Comparison of ENCODE assay signal across 13 cellular contexts in the genomic region with DNA sequence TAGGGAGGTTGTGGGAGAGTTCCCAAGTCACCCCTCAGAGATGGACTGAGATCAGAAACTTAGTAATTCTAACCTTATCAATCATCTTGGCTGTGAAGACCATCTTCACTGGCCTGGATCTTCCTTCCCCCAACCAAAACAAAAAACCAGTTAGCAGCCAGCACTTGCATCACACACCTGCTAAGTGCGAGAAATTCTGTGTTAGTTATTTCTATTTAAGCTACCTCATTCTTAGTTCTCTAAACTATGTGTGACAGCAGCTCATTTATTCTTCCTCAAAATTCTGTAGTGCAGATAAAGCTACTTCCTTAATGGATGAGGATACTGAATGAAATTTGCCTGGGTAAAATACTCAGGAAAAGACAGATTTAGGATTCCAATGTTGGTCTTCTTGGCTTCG. TPM values are rescaled to one million over a fixed set of nuclear protein-coding genes. Genes with fewer than 3 reads are reported as not detected.
A peak's percentile ranks its signal among the peaks of the same experiment; 100 is the strongest.
DNase-seq lines count a peak whose midpoint lies in the region; ATAC-seq and TF ChIP-seq lines count a peak whose summit lies in the region.
"Had no signal": no experiment of that assay in that cellular context is flagged by ENCODE, and none has a peak within 500 bp of the region (broad histone marks: within the 10 kb centered on the region; RNA-seq: fewer than 3 reads in every experiment).

No MANE protein-coding gene starts in this region.

- H3K36me3 ChIP-seq in OCI-LY1 (ENCODE audit: insufficient read depth, low read length) = no peaks in the 10 kb centered on the region
- no peaks in the 10 kb centered on the region for H3K36me3 ChIP-seq in effector memory CD4-positive, alpha-beta T cell (ENCODE audit: control insufficient read depth, insufficient read depth, low read length)
- H3K36me3 ChIP-seq in upper lobe of right lung = no peaks in the 10 kb centered on the region

- TF ChIP-seq CTCF in OCI-LY1 (IDR thresholded peaks at IDR 0.05; ENCODE audit: low read length) (no peak), upper lobe of right lung (IDR thresholded peaks at IDR 0.05) (no peak)

- no peaks in the 10 kb centered on the region for H3K9me3 ChIP-seq in OCI-LY1 (ENCODE audit: low read length)
- no peaks in the 10 kb centered on the region for H3K9me3 ChIP-seq in effector memory CD4-positive, alpha-beta T cell (ENCODE audit: control insufficient read depth, low read length)
- H3K9me3 ChIP-seq in upper lobe of right lung = no peaks in the 10 kb centered on the region

- peak overlapping the region; percentile 53 for H3K4me2 ChIP-seq in OCI-LY1 (ENCODE audit: low read length)

- peak overlapping the region; percentile 8 for H3K4me3 ChIP-seq in OCI-LY1 (ENCODE audit: low read depth, low read length, poor library complexity, severe bottlenecking)
- H3K4me3 ChIP-seq in effector memory CD4-positive, alpha-beta T cell (ENCODE audit: insufficient read depth, low read depth, low read length, poor library complexity, severe bottlenecking) = no peak overlapping the region
- H3K4me3 ChIP-seq in upper lobe of right lung = no peak overlapping the region

- H3K9ac ChIP-seq in OCI-LY1 (ENCODE audit: low read length) = peak overlapping the region; percentile 11; the same call in 1 of the 2 replicates

- H4K20me1 ChIP-seq in OCI-LY1 (ENCODE audit: insufficient read depth, low read length) = no peaks in the 10 kb centered on the region

- H3K4me1 Mint-ChIP-seq in activated naive CD4-positive, alpha-beta T cell treated with anti-CD3 and anti-CD28 coated beads, Interleukin-2, amount 50 U/mL, for 24 hours = peaks cover 96% of the 10 kb centered on the region

- no peaks in the 10 kb centered on the region for H3K79me2 ChIP-seq in OCI-LY1 (ENCODE audit: insufficient read depth, low read length)

- peak; percentile 51 for ATAC-seq in upper lobe of right lung
- no peak for ATAC-seq in GM21737 (IDR thresholded peaks at IDR 0.05; ENCODE audit: unreplicated experiment)
- ATAC-seq in HG02884 (IDR thresholded peaks at IDR 0.05; ENCODE audit: unreplicated experiment) = no peak

- H3K27me3 ChIP-seq in OCI-LY1 (ENCODE audit: insufficient read depth, low read length) (no peaks in the 10 kb centered on the region), upper lobe of right lung (no peaks in the 10 kb centered on the region)
- H3K27me3 ChIP-seq in effector memory CD4-positive, alpha-beta T cell (replicated peaks; ENCODE audit: control insufficient read depth, insufficient read depth, low read length, poor library complexity, severe bottlenecking) = no peaks in the 10 kb centered on the region

- no peaks in the 10 kb centered on the region for H3K27me3 Mint-ChIP-seq in activated naive CD4-positive, alpha-beta T cell treated with anti-CD3 and anti-CD28 coated beads, Interleukin-2, amount 50 U/mL, for 24 hours

- peaks cover 4% of the 10 kb centered on the region for H3K9me3 Mint-ChIP-seq in activated naive CD4-positive, alpha-beta T cell treated with anti-CD3 and anti-CD28 coated beads, Interleukin-2, amount 50 U/mL, for 24 hours

- H3K27ac ChIP-seq in OCI-LY1 (ENCODE audit: low read depth, low read length, poor library complexity, severe bottlenecking) (peak overlapping the region; percentile 92), upper lobe of right lung (peak overlapping the region; percentile 64)
- H3K27ac ChIP-seq in effector memory CD4-positive, alpha-beta T cell (ENCODE audit: insufficient read depth, low read length, poor library complexity, severe bottlenecking) = peak overlapping the region; percentile 73

- peaks cover 2% of the 10 kb centered on the region for H3K36me3 Mint-ChIP-seq in activated naive CD4-positive, alpha-beta T cell treated with anti-CD3 and anti-CD28 coated beads, Interleukin-2, amount 50 U/mL, for 24 hours

- intact Hi-C loops in upper lobe of right lung (cut with DNase I) = no loop called here

- no peak for DNase-seq in activated naive CD4-positive, alpha-beta T cell treated with Interleukin-2 at 50 U/mL for 16 hours
- DNase-seq in effector memory CD4-positive, alpha-beta T cell = no peak
- DNase-seq in upper lobe of right lung (no peak), glomerular visceral epithelial cell (ENCODE audit: extremely low spot score) (no peak)
- DNase-seq: cortex of kidney, NCI-H1092 treated with DMSO at 0.1 percent for 48 hours, NCI-H526 had no signal

- H3K4me3 Mint-ChIP-seq in activated naive CD4-positive, alpha-beta T cell treated with anti-CD3 and anti-CD28 coated beads, Interleukin-2, amount 50 U/mL, for 24 hours = peak overlapping the region; percentile 78

- peak overlapping the region; percentile 2; the same call in 1 of the 2 replicates for H2AFZ ChIP-seq in OCI-LY1 (ENCODE audit: low read length)

- peaks cover 64% of the 10 kb centered on the region for H3K4me1 ChIP-seq in OCI-LY1 (ENCODE audit: insufficient read depth, low read length, severe bottlenecking)
- H3K4me1 ChIP-seq in effector memory CD4-positive, alpha-beta T cell (ENCODE audit: control insufficient read depth, insufficient read depth, low read length, poor library complexity, severe bottlenecking) = peaks cover 45% of the 10 kb centered on the region
- H3K4me1 ChIP-seq in upper lobe of right lung = peaks cover 10% of the 10 kb centered on the region

- peak overlapping the region; percentile 96 for H3K27ac Mint-ChIP-seq in activated naive CD4-positive, alpha-beta T cell treated with anti-CD3 and anti-CD28 coated beads, Interleukin-2, amount 50 U/mL, for 24 hours

- H3K9me2 ChIP-seq in OCI-LY1 (ENCODE audit: low read depth, low read length) = no peaks in the 10 kb centered on the region

- H3F3A ChIP-seq in OCI-LY1 (ENCODE audit: insufficient read depth, low read length) = peaks cover 6% of the 10 kb centered on the region; the same call in 1 of the 2 replicates

RNA-seq across cellular contexts. Expression of gene TAGAP, which starts 18.2 kb away (rescaled TPM):
- 12.9 TPM for total RNA-seq in upper lobe of right lung
- total RNA-seq: glomerular endothelial cell, lung microvascular endothelial cell had no signal
